In genomic region chr4:98150092-98150761, GRCh38 we compare ENCODE assay signal across 11 cellular contexts. TPM values are rescaled to one million over a fixed set of nuclear protein-coding genes. Genes with fewer than 3 reads are reported as not detected.
DNase-seq lines count a peak whose midpoint lies in the region; ATAC-seq and TF ChIP-seq lines count a peak whose summit lies in the region.
"Had no signal": no experiment of that assay in that cellular context is flagged by ENCODE, and none has a peak within 500 bp of the region (broad histone marks: within the 10 kb centered on the region; RNA-seq: fewer than 3 reads in every experiment).

No MANE protein-coding gene starts in this region.

- intact Hi-C loops in left lung (cut with DNase I) = no loop called here

- DNase-seq in AG09319 (ENCODE audit: extremely low read depth, low read depth) (no peak), amniotic stem cell (lab: John Stamatoyannopoulos, UW) (peak; percentile 32), iris pigment epithelial cell (ENCODE audit: low read depth) (peak; percentile 47), left lung (no peak)
- DNase-seq in activated naive CD4-positive, alpha-beta T cell treated with anti-CD3 and anti-CD28 coated beads, Interleukin-2, amount 10 ng/mL, durations not matched to agents 7 days and 5 days = no peak
- no peak for DNase-seq in stimulated activated CD4-positive, alpha-beta T cell treated with anti-CD3 and anti-CD28 coated beads, Interleukin-2, amount 100 ng/mL, for 24 hours
- DNase-seq: activated T-cell treated with anti-CD3 and anti-CD28 coated beads, Interleukin-2, amount 50 U/mL, for 72 hours; T-helper 9 cell had no signal

- H3K4me1 ChIP-seq in HEK293 (ENCODE audit: control insufficient read depth, insufficient read depth, low read length) (peaks cover 4% of the 10 kb centered on the region; the same call in 1 of the 2 replicates), left lung (no peaks in the 10 kb centered on the region)

- H3K27ac Mint-ChIP-seq in activated naive CD4-positive, alpha-beta T cell treated with anti-CD3 and anti-CD28 coated beads, Interleukin-2, amount 10 ng/mL, durations not matched to agents 7 days and 5 days = no peak overlapping the region
- H3K27ac Mint-ChIP-seq: activated T-cell treated with anti-CD3 and anti-CD28 coated beads, Interleukin-2, amount 50 U/mL, for 72 hours had no signal

- no peaks in the 10 kb centered on the region for H3K36me3 ChIP-seq in HEK293 (ENCODE audit: control insufficient read depth in 2 of 2, insufficient read depth in 1 of 2, low read length in 2 of 2)
- H3K36me3 ChIP-seq in left lung = no peaks in the 10 kb centered on the region

- H3K27ac ChIP-seq in HEK293 (ENCODE audit: extremely low read depth, low read depth, low read length) (no peak overlapping the region), left lung (no peak overlapping the region)

- H3K27me3 Mint-ChIP-seq in activated naive CD4-positive, alpha-beta T cell treated with anti-CD3 and anti-CD28 coated beads, Interleukin-2, amount 10 ng/mL, durations not matched to agents 7 days and 5 days = no peaks in the 10 kb centered on the region

- H3K9me3 Mint-ChIP-seq in activated naive CD4-positive, alpha-beta T cell treated with anti-CD3 and anti-CD28 coated beads, Interleukin-2, amount 10 ng/mL, durations not matched to agents 7 days and 5 days = no peaks in the 10 kb centered on the region
- H3K9me3 Mint-ChIP-seq: activated T-cell treated with anti-CD3 and anti-CD28 coated beads, Interleukin-2, amount 50 U/mL, for 72 hours had no signal

- no peak overlapping the region for H3K4me3 Mint-ChIP-seq in activated naive CD4-positive, alpha-beta T cell treated with anti-CD3 and anti-CD28 coated beads, Interleukin-2, amount 10 ng/mL, durations not matched to agents 7 days and 5 days
- H3K4me3 Mint-ChIP-seq: activated T-cell treated with anti-CD3 and anti-CD28 coated beads, Interleukin-2, amount 50 U/mL, for 72 hours had no signal

- H3K4me3 ChIP-seq in HEK293 (ENCODE audit: low read depth, low read length) (no peak overlapping the region), left lung (no peak overlapping the region)

- POLR2A ChIA-PET in HEK293 (lab: Yijun Ruan, JAX) = no interaction called here

- H3K9me3 ChIP-seq in HEK293 (ENCODE audit: control insufficient read depth, insufficient read depth, low read depth, low read length) (no peaks in the 10 kb centered on the region), left lung (no peaks in the 10 kb centered on the region)

- no peaks in the 10 kb centered on the region for H3K27me3 ChIP-seq in left lung

- no peaks in the 10 kb centered on the region for H3K36me3 Mint-ChIP-seq in activated naive CD4-positive, alpha-beta T cell treated with anti-CD3 and anti-CD28 coated beads, Interleukin-2, amount 10 ng/mL, durations not matched to agents 7 days and 5 days

- H3K4me1 Mint-ChIP-seq in activated naive CD4-positive, alpha-beta T cell treated with anti-CD3 and anti-CD28 coated beads, Interleukin-2, amount 10 ng/mL, durations not matched to agents 7 days and 5 days = peaks cover 18% of the 10 kb centered on the region

- ATAC-seq in HG02852 (IDR thresholded peaks at IDR 0.05; ENCODE audit: unreplicated experiment) = no peak
- no peak for ATAC-seq in left lung
- ATAC-seq: activated T-cell treated with anti-CD3 and anti-CD28 coated beads, Interleukin-2, amount 50 U/mL, for 72 hours had no signal

- peak; percentile 13 for TF ChIP-seq CTCF in AG09319 (IDR thresholded peaks at IDR 0.05; ENCODE audit: low read depth, low read length)
- TF ChIP-seq CTCF in HEK293 (tag by site-specific recombination; IDR thresholded peaks at IDR 0.05) = no peak
- TF ChIP-seq CTCF in left lung (IDR thresholded peaks at IDR 0.05) = no peak

- CTCF ChIA-PET in HEK293 (lab: Yijun Ruan, JAX) = interaction anchor here (0.6 to 0.7 kb wide), 2 partner anchors 653 to 960 kb away, joined by 3 read pairs; no protein-coding TSS in a partner anchor
- CTCF ChIA-PET in activated naive CD4-positive, alpha-beta T cell treated with anti-CD3 and anti-CD28 coated beads, Interleukin-2, amount 10 ng/mL, durations not matched to agents 7 days and 5 days (lab: Charles Lee) = interaction anchor here (1.1 to 2.2 kb wide), 5 partner anchors 318 to 1254 kb away, joined by 3 to 4 read pairs (median 4); partner anchors contain the start of gene METAP1

TF ChIP-seq in HEK293, 187 proteins besides CTCF, POLR2A, EP300 and RAD21:
- TF ChIP-seq ZNF654 (tag by site-specific recombination; IDR thresholded peaks at IDR 0.05; ENCODE audit: low read depth) (peak; percentile 20), KLF7 (tag by site-specific recombination; IDR thresholded peaks at IDR 0.05; ENCODE audit: borderline replicate concordance) (no peak)

RNA-seq across cellular contexts. Expression of gene STPG2, which starts 7.0 kb away (rescaled TPM):
- under 1 TPM; 0.64 to 0.76 TPM for total RNA-seq in left lung
- total RNA-seq: activated T-cell treated with anti-CD3 and anti-CD28 coated beads, Interleukin-2, amount 50 U/mL, for 72 hours; Daoy had no signal

Comparison
In these comparisons a context has a peak if more than half of its experiments do, and no peak if none do; other contexts are left out.
1. DNase-seq: peak in amniotic stem cell (single experiment) and iris pigment epithelial cell (single experiment); none in AG09319 (single experiment), activated naive CD4-positive, alpha-beta T cell treated with anti-CD3 and anti-CD28 coated beads, Interleukin-2, amount 10 ng/mL, durations not matched to agents 7 days and 5 days (single experiment), stimulated activated CD4-positive, alpha-beta T cell treated with anti-CD3 and anti-CD28 coated beads, Interleukin-2, amount 100 ng/mL, for 24 hours (0 of 2) and left lung (0 of 2).